In the genomic region with DNA sequence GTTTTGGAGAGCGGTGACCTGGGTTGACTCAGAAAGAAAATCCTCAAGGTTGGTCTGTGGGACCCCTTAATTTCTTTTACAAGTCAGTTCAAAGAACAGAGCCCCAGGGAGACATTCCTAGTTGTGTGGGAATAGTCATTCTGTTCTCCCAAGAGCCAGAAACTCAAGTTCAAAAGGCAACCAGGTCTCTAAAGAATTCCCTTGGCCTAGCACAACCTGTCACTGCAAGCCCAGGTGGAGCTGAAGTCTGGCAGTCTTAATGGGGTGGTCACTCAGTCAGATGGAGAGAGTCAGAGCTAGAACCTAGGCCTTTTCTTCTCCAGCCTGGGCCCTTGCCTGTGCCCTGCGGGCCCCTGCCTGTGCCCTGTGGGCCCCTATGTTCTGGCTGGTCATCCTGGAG, we compare ENCODE assay signal across 19 cellular contexts.
"Had no signal": no experiment of that assay in that cellular context is flagged by ENCODE, and none has a peak within 500 bp of the region (broad histone marks: within the 10 kb centered on the region; RNA-seq: fewer than 3 reads in every experiment).

No MANE protein-coding gene starts in this region.

- H3K36me3 Mint-ChIP-seq: immature natural killer cell, naive B cell, type B pancreatic cell had no signal

- H3K27ac ChIP-seq: foreskin keratinocyte, parathyroid adenoma, prostate gland, skin epidermis, suprapubic skin, thyroid gland had no signal

- H3K4me3 ChIP-seq: prostate gland, skin epidermis, suprapubic skin, thyroid gland had no signal

- ATAC-seq: foreskin keratinocyte; left colon; left ventricle myocardium superior; sciatic nerve; stimulated activated naive CD8-positive, alpha-beta T cell treated with anti-CD3 and anti-CD28 coated beads, Interleukin-15, Interleukin-2, amounts not matched to agents 100 U/mL and 50 U/mL, for 24 hours had no signal

- H3K27ac Mint-ChIP-seq: nephron, type B pancreatic cell had no signal

- H3K9me3 ChIP-seq: prostate gland, suprapubic skin, thyroid gland had no signal

- H3K27me3 Mint-ChIP-seq: naive B cell, type B pancreatic cell had no signal

- DNase-seq: cerebellar nuclear complex; dermis blood vessel endothelial cell; erythroblast; immature natural killer cell; left colon; left ventricle myocardium superior; midbrain; naive B cell; stimulated activated CD4-positive, alpha-beta T cell treated with anti-CD3 and anti-CD28 coated beads, Interleukin-12 subunit alpha, Interleukin-12 subunit beta, amount 100 ng/mL, for 4 hours; stimulated activated naive CD8-positive, alpha-beta T cell treated with anti-CD3 and anti-CD28 coated beads, Interleukin-15, Interleukin-2, amounts not matched to agents 100 U/mL and 50 U/mL, for 24 hours; thyroid gland had no signal

- H3K4me3 Mint-ChIP-seq: nephron, type B pancreatic cell had no signal

- H3K27me3 ChIP-seq: foreskin keratinocyte, suprapubic skin, thyroid gland had no signal

- H3K4me1 ChIP-seq: parathyroid adenoma, prostate gland had no signal

- H3K36me3 ChIP-seq: prostate gland, suprapubic skin, thyroid gland had no signal
